Comparison of ENCODE assay signal across 29 cellular contexts in genomic region chr10:112675560-112676083, GRCh38.
"Had no signal": no experiment of that assay in that cellular context is flagged by ENCODE, and none has a peak within 500 bp of the region (broad histone marks: within the 10 kb centered on the region; RNA-seq: fewer than 3 reads in every experiment).

No MANE protein-coding gene starts in this region.

- ATAC-seq: effector memory CD8-positive, alpha-beta T cell; esophagus mucosa; foreskin keratinocyte; gastrocnemius medialis; gastroesophageal sphincter; heart left ventricle; heart right ventricle had no signal

- H3K4me3 ChIP-seq: colonic mucosa, coronary artery, dorsolateral prefrontal cortex, esophagus muscularis mucosa, esophagus squamous epithelium, gastrocnemius medialis, gastroesophageal sphincter, heart left ventricle, heart right ventricle, hepatocyte had no signal

- H3K27me3 Mint-ChIP-seq: dendritic cell treated with granulocyte-macrophage colony-stimulating factor and Interleukin-4, amounts not matched to agents 40 ng/mL and 50 ng/mL, for 4 days; effector memory CD8-positive, alpha-beta T cell had no signal

- DNase-seq: colonic mucosa; cortex of kidney; dermis blood vessel endothelial cell; dorsolateral prefrontal cortex; effector CD4-positive, alpha-beta T cell; effector CD8-positive, alpha-beta T cell; effector memory CD4-positive, alpha-beta T cell; effector memory CD8-positive, alpha-beta T cell; endodermal cell; esophagus squamous epithelium; foreskin fibroblast; foreskin keratinocyte; foreskin melanocyte; gastrocnemius medialis; glutamatergic neuron; head of caudate nucleus; heart left ventricle; heart right ventricle; hippocampal formation had no signal

- H3K4me1 ChIP-seq: colonic mucosa, esophagus muscularis mucosa, esophagus squamous epithelium, foreskin keratinocyte, gastrocnemius medialis, gastroesophageal sphincter, heart left ventricle, heart right ventricle had no signal

- H3K27ac Mint-ChIP-seq: dendritic cell treated with granulocyte-macrophage colony-stimulating factor and Interleukin-4, amounts not matched to agents 40 ng/mL and 50 ng/mL, for 4 days; effector memory CD8-positive, alpha-beta T cell; endodermal cell had no signal

- H3K4me3 Mint-ChIP-seq: dendritic cell treated with granulocyte-macrophage colony-stimulating factor and Interleukin-4, amounts not matched to agents 40 ng/mL and 50 ng/mL, for 4 days; effector memory CD8-positive, alpha-beta T cell; endodermal cell had no signal

- H3K27me3 ChIP-seq: colonic mucosa, dorsolateral prefrontal cortex, esophagus muscularis mucosa, esophagus squamous epithelium, foreskin keratinocyte, gastrocnemius medialis, gastroesophageal sphincter, heart left ventricle, heart right ventricle, hepatocyte had no signal

- H3K79me2 ChIP-seq: hepatocyte had no signal

- H3K27ac ChIP-seq: colonic mucosa, coronary artery, dorsolateral prefrontal cortex, epithelial cell of prostate, esophagus muscularis mucosa, esophagus squamous epithelium, foreskin keratinocyte, gastrocnemius medialis, gastroesophageal sphincter, heart left ventricle, heart right ventricle, hepatocyte had no signal

- H3K9me3 ChIP-seq: colonic mucosa, esophagus muscularis mucosa, esophagus squamous epithelium, gastrocnemius medialis, gastroesophageal sphincter, heart left ventricle, heart right ventricle had no signal

- H3K36me3 ChIP-seq: colonic mucosa had no signal

- H3K4me2 ChIP-seq: hepatocyte had no signal

- H2AFZ ChIP-seq: hepatocyte had no signal

- FAIRE-seq: endometrium, endothelial cell of umbilical vein, frontal cortex had no signal

- H3K9me3 Mint-ChIP-seq: dendritic cell treated with granulocyte-macrophage colony-stimulating factor and Interleukin-4, amounts not matched to agents 40 ng/mL and 50 ng/mL, for 4 days; effector memory CD8-positive, alpha-beta T cell; endodermal cell had no signal
